ENCODE assay signal across 1 cellular context in the genomic region with DNA sequence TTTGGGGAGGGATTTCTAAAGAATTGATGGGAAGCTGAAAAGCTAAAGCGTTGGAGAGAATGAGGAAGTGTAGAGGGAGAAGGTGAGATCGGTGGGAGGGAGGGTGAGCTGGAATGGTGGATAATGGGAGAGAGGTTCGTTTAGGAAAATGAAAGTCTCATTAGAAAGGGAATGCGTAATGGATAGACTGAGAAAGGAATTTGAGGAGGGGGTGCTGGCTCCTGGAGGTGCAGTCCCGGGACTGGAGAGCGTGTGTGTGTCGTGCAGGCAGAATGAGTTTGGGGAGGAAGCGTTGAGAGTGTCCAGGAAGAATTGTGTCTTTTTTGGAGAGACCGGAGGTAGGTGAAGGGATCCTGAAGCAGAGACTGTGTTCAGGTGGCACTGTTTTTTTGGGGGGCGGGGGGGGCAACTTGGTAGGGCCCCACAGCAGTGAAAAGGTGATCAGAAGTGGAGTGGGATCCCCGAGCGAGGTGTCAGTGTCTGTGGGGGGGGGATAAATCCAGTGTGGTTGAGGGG.
A peak's percentile ranks its signal among the peaks of the same experiment; 100 is the strongest.
TF ChIP-seq lines count a peak whose summit lies in the region.

No MANE protein-coding gene starts in this region.

TF ChIP-seq in K562, 482 proteins besides CTCF, POLR2A, EP300 and RAD21 (continues in another document):
- TF ChIP-seq BRF1 (IDR thresholded peaks at IDR 0.05; ENCODE audit: borderline replicate concordance, extremely low read depth, insufficient read length) (no peak), MNT (conservative IDR thresholded peaks at IDR 0.05) (peak in 1 of 2 experiments; percentile 21; a peak in 1 of 4 replicates), ARHGAP35 (IDR thresholded peaks at IDR 0.05; ENCODE audit: partially characterized antibody) (peak; percentile 12), ETV1 (tag; conservative IDR thresholded peaks at IDR 0.05; ENCODE audit: low read depth) (no peak), ZBTB40 (IDR thresholded peaks at IDR 0.05) (peak; percentile 25; the same call in 1 of the 2 replicates), ZBTB40 (CRISPR knock-in tag; IDR thresholded peaks at IDR 0.05) (no peak), HLTF (IDR thresholded peaks at IDR 0.05) (no peak; the same call in 1 of the 2 replicates), ZNF318 (IDR thresholded peaks at IDR 0.05; ENCODE audit: borderline replicate concordance in 1 of 2, low read depth in 1 of 2) (no peak; a peak in 1 of 4 replicates), NUFIP1 (IDR thresholded peaks at IDR 0.05; ENCODE audit: partially characterized antibody) (no peak), SPI1 (IDR thresholded peaks at IDR 0.05; ENCODE audit: borderline replicate concordance, low read depth, low read length) (peak; percentile 97), OTX1 (CRISPR knock-in tag; IDR thresholded peaks at IDR 0.05) (no peak), ZZZ3 (IDR thresholded peaks at IDR 0.05) (no peak), TEAD1 (CRISPR knock-in tag; IDR thresholded peaks at IDR 0.05) (peak in 1 of 2 experiments; percentile 12; a peak in 1 of 4 replicates), KLF16 (IDR thresholded peaks at IDR 0.05) (no peak), ELF1 (tag; IDR thresholded peaks at IDR 0.05) (peak; percentile 21; the same call in 1 of the 2 replicates), HMGXB4 (CRISPR knock-in tag; IDR thresholded peaks at IDR 0.05) (no peak), LARP7 (IDR thresholded peaks at IDR 0.05) (0 out of 2 replicates have a peak, but pooled peaks have one; percentile 14), NRF1 (conservative IDR thresholded peaks at IDR 0.05 in 1 of 2, IDR thresholded peaks at IDR 0.05 in 1 of 2) (no peak), SMARCE1 (IDR thresholded peaks at IDR 0.05) (0 out of 2 replicates have a peak, but pooled peaks have one; percentile 34)
- TF ChIP-seq, protein P1, sequence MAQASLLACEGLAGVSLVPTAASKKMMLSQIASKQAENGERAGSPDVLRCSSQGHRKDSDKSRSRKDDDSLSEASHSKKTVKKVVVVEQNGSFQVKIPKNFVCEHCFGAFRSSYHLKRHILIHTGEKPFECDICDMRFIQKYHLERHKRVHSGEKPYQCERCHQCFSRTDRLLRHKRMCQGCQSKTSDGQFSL (CRISPR knock-in tag; IDR thresholded peaks at IDR 0.05) = peak; percentile 4; the same call in 1 of the 2 replicates
- TF ChIP-seq, protein P1 (tag; IDR thresholded peaks at IDR 0.05) = peak in 1 of 2 experiments; percentile 66; a peak in 2 of 4 replicates
- TF ChIP-seq, protein P2, sequence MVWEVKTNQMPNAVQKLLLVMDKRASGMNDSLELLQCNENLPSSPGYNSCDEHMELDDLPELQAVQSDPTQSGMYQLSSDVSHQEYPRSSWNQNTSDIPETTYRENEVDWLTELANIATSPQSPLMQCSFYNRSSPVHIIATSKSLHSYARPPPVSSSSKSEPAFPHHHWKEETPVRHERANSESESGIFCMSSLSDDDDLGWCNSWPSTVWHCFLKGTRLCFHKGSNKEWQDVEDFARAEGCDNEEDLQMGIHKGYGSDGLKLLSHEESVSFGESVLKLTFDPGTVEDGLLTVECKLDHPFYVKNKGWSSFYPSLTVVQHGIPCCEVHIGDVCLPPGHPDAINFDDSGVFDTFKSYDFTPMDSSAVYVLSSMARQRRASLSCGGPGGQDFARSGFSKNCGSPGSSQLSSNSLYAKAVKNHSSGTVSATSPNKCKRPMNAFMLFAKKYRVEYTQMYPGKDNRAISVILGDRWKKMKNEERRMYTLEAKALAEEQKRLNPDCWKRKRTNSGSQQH (CRISPR knock-in tag; IDR thresholded peaks at IDR 0.05) = 0 out of 2 replicates have a peak, but pooled peaks have one; percentile 56
